In genomic region chr19:48635966-48636858, GRCh38 we compare ENCODE assay signal across 8 cellular contexts. TPM values are rescaled to one million over a fixed set of nuclear protein-coding genes. Genes with fewer than 3 reads are reported as not detected.
A peak's percentile ranks its signal among the peaks of the same experiment; 100 is the strongest.
DNase-seq lines count a peak whose midpoint lies in the region; ATAC-seq, FAIRE-seq and TF ChIP-seq lines count a peak whose summit lies in the region.

No MANE protein-coding gene starts in this region.

- no peaks in the 10 kb centered on the region for H3K9me1 ChIP-seq in keratinocyte (ENCODE audit: control insufficient read depth, extremely low read depth, insufficient read depth, low read length)

- peak overlapping the region; percentile 88 to 98 (median 93) for H3K9ac ChIP-seq in BLaER1 treated with 17β-estradiol and CSF1 and Interleukin-3, amounts not matched to agents 10 nM and 100 nM
- H3K9ac ChIP-seq in HUES48 (ENCODE audit: low read depth, low read length): no peak overlapping the region
- peak overlapping the region; percentile 66 for H3K9ac ChIP-seq in keratinocyte (ENCODE audit: control insufficient read depth, extremely low read depth, insufficient read depth, low read length)

- peak overlapping the region; percentile 86 to 99 (median 96) for H3K4me2 ChIP-seq in BLaER1 treated with 17β-estradiol and CSF1 and Interleukin-3, amounts not matched to agents 10 nM and 100 nM
- peak overlapping the region; percentile 89 for H3K4me2 ChIP-seq in keratinocyte (ENCODE audit: control insufficient read depth, extremely low read depth, insufficient read depth, low read depth, low read length)

- ATAC-seq in stimulated activated naive CD8-positive, alpha-beta T cell treated with anti-CD3 and anti-CD28 coated beads, Interleukin-15, amount 100 ng/mL, for 72 hours: no peak
- no peak for ATAC-seq in GM19328 (IDR thresholded peaks at IDR 0.05; ENCODE audit: unreplicated experiment)
- ATAC-seq in HG02852 (IDR thresholded peaks at IDR 0.05; ENCODE audit: unreplicated experiment): no peak

- no peak for FAIRE-seq in keratinocyte (lab: Jason Lieb, UNC)

- peaks cover 0 to 18% (median 3%) of the 10 kb centered on the region in 11 experiments; a peak in 8 of 22 replicates for H4K20me1 ChIP-seq in BLaER1 treated with 17β-estradiol and CSF1 and Interleukin-3, amounts not matched to agents 10 nM and 100 nM
- no peaks in the 10 kb centered on the region for H4K20me1 ChIP-seq in keratinocyte (ENCODE audit: control insufficient read depth, extremely low read depth, insufficient read depth, low read length)

- peaks cover 0 to 27% (median 21%) of the 10 kb centered on the region in 11 experiments; a peak in 13 of 22 replicates for H3K36me3 ChIP-seq in BLaER1 treated with 17β-estradiol and CSF1 and Interleukin-3, amounts not matched to agents 10 nM and 100 nM
- peaks cover 4% of the 10 kb centered on the region for H3K36me3 ChIP-seq in HUES48 (ENCODE audit: control insufficient read depth, insufficient read depth, low read length)
- no peaks in the 10 kb centered on the region for H3K36me3 ChIP-seq in keratinocyte (ENCODE audit: control insufficient read depth in 2 of 2, extremely low read depth in 1 of 2, insufficient read depth in 2 of 2, low read length in 2 of 2)

- no peak for TF ChIP-seq CTCF in keratinocyte (optimal IDR thresholded peaks at IDR 0.05 in 1 of 3, IDR thresholded peaks at IDR 0.05 in 1 of 3, conservative IDR thresholded peaks at IDR 0.05 in 1 of 3; ENCODE audit: extremely low read depth in 1 of 3, insufficient read depth in 2 of 3, low read length in 3 of 3)

- no peaks in the 10 kb centered on the region for H3K27me3 ChIP-seq in BLaER1 treated with 17β-estradiol and CSF1 and Interleukin-3, amounts not matched to agents 10 nM and 100 nM
- H3K27me3 ChIP-seq in HUES48 (ENCODE audit: control insufficient read depth, insufficient read depth, low read length) (peaks cover 9% of the 10 kb centered on the region; the same call in 1 of the 2 replicates), keratinocyte (ENCODE audit: control insufficient read depth, extremely low read depth, insufficient read depth, low read length) (no peaks in the 10 kb centered on the region)

- no peaks in the 10 kb centered on the region for H3K79me2 ChIP-seq in keratinocyte (ENCODE audit: control insufficient read depth, insufficient read depth, low read length)

- no peaks in the 10 kb centered on the region for H3K27me3 Mint-ChIP-seq in activated naive CD8-positive, alpha-beta T cell
- H3K27me3 Mint-ChIP-seq in stimulated activated naive CD8-positive, alpha-beta T cell treated with anti-CD3 and anti-CD28 coated beads, Interleukin-15, amount 100 ng/mL, for 72 hours: no peaks in the 10 kb centered on the region

- peaks cover 60% of the 10 kb centered on the region for H3K4me1 Mint-ChIP-seq in activated naive CD8-positive, alpha-beta T cell (ENCODE audit: low read depth)
- H3K4me1 Mint-ChIP-seq in stimulated activated naive CD8-positive, alpha-beta T cell treated with anti-CD3 and anti-CD28 coated beads, Interleukin-15, amount 100 ng/mL, for 72 hours: peaks cover 69% of the 10 kb centered on the region

- H3K4me1 ChIP-seq in BLaER1 treated with 17β-estradiol and CSF1 and Interleukin-3, amounts not matched to agents 10 nM and 100 nM: peaks cover 53 to 73% (median 58%) of the 10 kb centered on the region in 10 experiments
- H3K4me1 ChIP-seq in HUES48 (ENCODE audit: control insufficient read depth, insufficient read depth, low read length) (peaks cover 27% of the 10 kb centered on the region), keratinocyte (ENCODE audit: control insufficient read depth, extremely low read depth, insufficient read depth, low read length) (peaks cover 58% of the 10 kb centered on the region)

- no peaks in the 10 kb centered on the region for H3K36me3 Mint-ChIP-seq in activated naive CD8-positive, alpha-beta T cell

- H3K4me3 ChIP-seq in BLaER1 treated with 17β-estradiol and CSF1 and Interleukin-3, amounts not matched to agents 10 nM and 100 nM: peak overlapping the region; percentile 79 to 98 (median 92)
- H3K4me3 ChIP-seq in HUES48 (ENCODE audit: low read depth, low read length) (peak overlapping the region; percentile 85), keratinocyte (ENCODE audit: control insufficient read depth in 2 of 3, extremely low read depth in 1 of 3, insufficient read depth in 2 of 3, low read depth in 1 of 3, low read length in 3 of 3) (peak overlapping the region; percentile 53 to 75 (median 72))

- no peaks in the 10 kb centered on the region for H3K9me3 Mint-ChIP-seq in activated naive CD8-positive, alpha-beta T cell (ENCODE audit: low read depth)
- H3K9me3 Mint-ChIP-seq in stimulated activated naive CD8-positive, alpha-beta T cell treated with anti-CD3 and anti-CD28 coated beads, Interleukin-15, amount 100 ng/mL, for 72 hours: peaks cover 7 to 8% of the 10 kb centered on the region in 2 donors

- H2AFZ ChIP-seq in keratinocyte (ENCODE audit: control insufficient read depth, low read length): peak overlapping the region; percentile 2

- dilution Hi-C loops in keratinocyte (cut with MboI; ENCODE audit: extremely low pct_ligation_motif_present, low sequenced_read_pairs): no loop called here

- H3K4me3 Mint-ChIP-seq in activated naive CD8-positive, alpha-beta T cell: peak overlapping the region; percentile 97
- peak overlapping the region; percentile 96 to 98 for H3K4me3 Mint-ChIP-seq in stimulated activated naive CD8-positive, alpha-beta T cell treated with anti-CD3 and anti-CD28 coated beads, Interleukin-15, amount 100 ng/mL, for 72 hours

- peak overlapping the region; percentile 90 for H3K27ac Mint-ChIP-seq in activated naive CD8-positive, alpha-beta T cell
- H3K27ac Mint-ChIP-seq in stimulated activated naive CD8-positive, alpha-beta T cell treated with anti-CD3 and anti-CD28 coated beads, Interleukin-15, amount 100 ng/mL, for 72 hours: peak overlapping the region; percentile 59 to 89

- no peaks in the 10 kb centered on the region for H3K9me3 ChIP-seq in BLaER1 treated with 17β-estradiol and CSF1 and Interleukin-3, amounts not matched to agents 10 nM and 100 nM (replicated peaks in 1 of 11)
- H3K9me3 ChIP-seq in HUES48 (ENCODE audit: control insufficient read depth, insufficient read depth, low read length) (no peaks in the 10 kb centered on the region), keratinocyte (ENCODE audit: control insufficient read depth, low read depth, low read length) (no peaks in the 10 kb centered on the region)

- DNase-seq in keratinocyte (ENCODE audit: low read depth, low spot score) (no peak), MV-4-11 (lab: John Stamatoyannopoulos, UW) (no peak)
- DNase-seq in stimulated activated naive CD8-positive, alpha-beta T cell treated with anti-CD3 and anti-CD28 coated beads, Interleukin-15, amount 100 ng/mL, for 72 hours: peak in 1 of 2 donors; percentile 44

- H3K27ac ChIP-seq in BLaER1 treated with 17β-estradiol and CSF1 and Interleukin-3, amounts not matched to agents 10 nM and 100 nM: peak overlapping the region; percentile 88 to 99 (median 97)
- H3K27ac ChIP-seq in HUES48 (ENCODE audit: low read depth, low read length): peak overlapping the region; percentile 93
- H3K27ac ChIP-seq in keratinocyte (ENCODE audit: control insufficient read depth, insufficient read depth, low read length): no peak overlapping the region

RNA-seq across cellular contexts. Expression of gene DBP, which starts 1.0 kb away (rescaled TPM):
- 0.79 to 2.0 TPM (median 1.0 TPM) in 3 replicates for polyA plus RNA-seq in keratinocyte
- polyA plus RNA-seq in keratinocyte (2011; ENCODE audit: low read depth): 19.6 TPM
- polyA plus RNA-seq in keratinocyte (2011; cell fraction: cytosol; rRNA removed): 0.47 and 1.4 TPM in 2 replicates
- 1.0 and 1.6 TPM in 2 replicates for polyA plus RNA-seq in keratinocyte (2011; cell fraction: nucleus; rRNA removed)
- 1.7 and 10.8 TPM in 2 replicates for polyA plus RNA-seq in keratinocyte (2012; ENCODE audit: low replicate concordance)
- 0.53 to 2.1 TPM (median 1.0 TPM) in 3 replicates for polyA minus RNA-seq in keratinocyte
- 2.9 TPM for polyA minus RNA-seq in keratinocyte (2011; cell fraction: cytosol; rRNA and poly(A)+ RNA removed)
- 0.42 and 1.3 TPM in 2 replicates for polyA minus RNA-seq in keratinocyte (2011; cell fraction: nucleus; rRNA and poly(A)+ RNA removed)

RNA-seq across cellular contexts. Expression of gene CA11, which starts 9.8 kb away (rescaled TPM):
- polyA plus RNA-seq in keratinocyte: 1.6 to 3.9 TPM (median 1.7 TPM) in 3 replicates
- polyA plus RNA-seq in keratinocyte (2011; ENCODE audit: low read depth): 1.6 TPM
- polyA plus RNA-seq in keratinocyte (2011; cell fraction: cytosol; rRNA removed): 2.2 and 3.1 TPM in 2 replicates
- 2.3 and 3.2 TPM in 2 replicates for polyA plus RNA-seq in keratinocyte (2011; cell fraction: nucleus; rRNA removed)
- polyA plus RNA-seq in keratinocyte (2012; ENCODE audit: low replicate concordance): 7.9 and 10.6 TPM in 2 replicates
- polyA minus RNA-seq in keratinocyte: 0.64 to 4.7 TPM (median 2.9 TPM) in 3 replicates
- polyA minus RNA-seq in keratinocyte (2011; cell fraction: cytosol; rRNA and poly(A)+ RNA removed): 3.1 TPM
- polyA minus RNA-seq in keratinocyte (2011; cell fraction: nucleus; rRNA and poly(A)+ RNA removed): 1.8 and 5.6 TPM in 2 replicates

RNA-seq across cellular contexts. Expression of gene SPHK2, which starts 16.9 kb away (rescaled TPM):
- polyA plus RNA-seq in keratinocyte: 2.8 to 3.8 TPM (median 3.4 TPM) in 3 replicates
- polyA plus RNA-seq in keratinocyte (2011; ENCODE audit: low read depth): 1.1 TPM
- polyA plus RNA-seq in keratinocyte (2011; cell fraction: cytosol; rRNA removed): 1.6 and 4.5 TPM in 2 replicates
- polyA plus RNA-seq in keratinocyte (2011; cell fraction: nucleus; rRNA removed): 8.2 and 10.9 TPM in 2 replicates
- polyA plus RNA-seq in keratinocyte (2012; ENCODE audit: low replicate concordance): 2.2 and 6.7 TPM in 2 replicates
- polyA minus RNA-seq in keratinocyte: 4.0 to 7.1 TPM (median 4.4 TPM) in 3 replicates
- polyA minus RNA-seq in keratinocyte (2011; cell fraction: cytosol; rRNA and poly(A)+ RNA removed): 5.8 TPM
- polyA minus RNA-seq in keratinocyte (2011; cell fraction: nucleus; rRNA and poly(A)+ RNA removed): 5.1 and 5.2 TPM in 2 replicates

RNA-seq across cellular contexts. Expression of gene RPL18, which starts 17.2 kb away (rescaled TPM):
- polyA plus RNA-seq in keratinocyte: 1,010 to 1,534 TPM (median 1,015 TPM) in 3 replicates
- polyA plus RNA-seq in keratinocyte (2011; ENCODE audit: low read depth): 166 TPM
- 744 and 1,244 TPM in 2 replicates for polyA plus RNA-seq in keratinocyte (2011; cell fraction: cytosol; rRNA removed)
- 365 and 473 TPM in 2 replicates for polyA plus RNA-seq in keratinocyte (2011; cell fraction: nucleus; rRNA removed)
- 1,466 and 2,372 TPM in 2 replicates for polyA plus RNA-seq in keratinocyte (2012; ENCODE audit: low replicate concordance)
- polyA minus RNA-seq in keratinocyte: 491 to 622 TPM (median 599 TPM) in 3 replicates
- polyA minus RNA-seq in keratinocyte (2011; cell fraction: cytosol; rRNA and poly(A)+ RNA removed): 1,163 TPM
- 177 and 212 TPM in 2 replicates for polyA minus RNA-seq in keratinocyte (2011; cell fraction: nucleus; rRNA and poly(A)+ RNA removed)

RNA-seq across cellular contexts. Expression of gene FAM83E, which starts 21.3 kb away (rescaled TPM):
- polyA plus RNA-seq in keratinocyte: 0.06 to 0.31 TPM (median 0.17 TPM) in 3 replicates
- polyA plus RNA-seq in keratinocyte (2011; ENCODE audit: low read depth): 0.56 TPM
- 0.10 TPM in 1 of 2 replicates, not detected in the other for polyA plus RNA-seq in keratinocyte (2011; cell fraction: cytosol; rRNA removed)
- 0.31 and 0.47 TPM in 2 replicates for polyA plus RNA-seq in keratinocyte (2011; cell fraction: nucleus; rRNA removed)
- 0.32 and 0.85 TPM in 2 replicates for polyA plus RNA-seq in keratinocyte (2012; ENCODE audit: low replicate concordance)
- polyA minus RNA-seq in keratinocyte: 2.7 TPM in 1 of 3 replicates, not detected in the others
- not detected for polyA minus RNA-seq in keratinocyte (2011; cell fraction: cytosol; rRNA and poly(A)+ RNA removed)
- polyA minus RNA-seq in keratinocyte (2011; cell fraction: nucleus; rRNA and poly(A)+ RNA removed): 0.84 and 0.93 TPM in 2 replicates
